ENCODE assay signal across 8 cellular contexts in genomic region chr2:27086090-27086721, GRCh38. TPM values are rescaled to one million over a fixed set of nuclear protein-coding genes. Genes with fewer than 3 reads are reported as not detected.
DNase-seq lines count a peak whose midpoint lies in the region; ATAC-seq, FAIRE-seq and TF ChIP-seq lines count a peak whose summit lies in the region.

No MANE protein-coding gene starts in this region.

- H3K9me3 Mint-ChIP-seq in Calu3 (ENCODE audit: low read depth, unreplicated experiment), result no peaks in the 10 kb centered on the region

- H3K27ac Mint-ChIP-seq in Calu3 (ENCODE audit: unreplicated experiment), result peak overlapping the region; percentile 44

- no peaks in the 10 kb centered on the region for H3K27me3 ChIP-seq in endocrine pancreas (ENCODE audit: control insufficient read depth, insufficient read depth, low read length)

- H3K27me3 Mint-ChIP-seq in Calu3 (ENCODE audit: unreplicated experiment), result no peaks in the 10 kb centered on the region

- no peaks in the 10 kb centered on the region for H3K36me3 ChIP-seq in endocrine pancreas (ENCODE audit: control insufficient read depth, insufficient read depth, low read length)
- no peaks in the 10 kb centered on the region for H3K36me3 ChIP-seq in mesodermal cell (ENCODE audit: control insufficient read depth, insufficient read depth, low read length)

- H3K27ac ChIP-seq in mesodermal cell (ENCODE audit: low read depth, low read length, severe bottlenecking), result peak overlapping the region; percentile 81

- H3K4me3 ChIP-seq in endocrine pancreas (ENCODE audit: control insufficient read depth, insufficient read depth, low read length) (no peak overlapping the region), mesodermal cell (ENCODE audit: extremely low read depth, insufficient read depth, low read length, poor library complexity, severe bottlenecking) (peak overlapping the region; percentile 66)

- H3K4me1 ChIP-seq in endocrine pancreas (ENCODE audit: control insufficient read depth, insufficient read depth, low read length), result no peaks in the 10 kb centered on the region
- H3K4me1 ChIP-seq in mesodermal cell (ENCODE audit: control insufficient read depth, insufficient read depth, low read length, poor library complexity, severe bottlenecking), result peaks cover 11% of the 10 kb centered on the region

- DNase-seq in Calu3 (peak; percentile 98), HTR-8/SVneo (ENCODE audit: insufficient read length, low spot score) (peak; percentile 97), NOMO-1 treated with dmso at 0.1 percent for 144 hours (lab: John Stamatoyannopoulos, UW; ENCODE audit: unreplicated experiment) (peak; percentile 95)
- DNase-seq in activated CD8-positive, alpha-beta memory T cell treated with anti-CD3 and anti-CD28 coated beads, Interleukin-2, amount 50 U/mL, for 1 hour (ENCODE audit: extremely low read depth), result peak; percentile 71
- DNase-seq in stimulated activated CD8-positive, alpha-beta memory T cell treated with anti-CD3 and anti-CD28 coated beads, Interleukin-15, amount 100 ng/mL, for 24 hours (ENCODE audit: low read depth), result peak; percentile 99

- peak overlapping the region; percentile 82 for H3K4me3 Mint-ChIP-seq in Calu3 (ENCODE audit: low read depth, unreplicated experiment)

- BruUV-seq in Calu3 (replicated peaks; lab: Mats Ljungman, UMichigan), result no TSS peak

- CTCF ChIA-PET in Calu3 (lab: Charles Lee), result interaction anchor here (1.0 to 2.7 kb wide), 6 partner anchors 69 to 240 kb away, joined by 3 to 10 read pairs (median 4); partner anchors contain the start of gene CAD

- 0% methylated on average over 45 to 65 of the region's 80 CpGs for WGBS in mesodermal cell (ENCODE audit: insufficient coverage in 2 of 2), 2 experiments

- FAIRE-seq in HTR-8/SVneo (lab: Jason Lieb, UNC), result peak; percentile 94

- H3K36me3 Mint-ChIP-seq in Calu3 (ENCODE audit: insufficient read depth, unreplicated experiment), result peaks cover 25% of the 10 kb centered on the region

- peaks cover 12% of the 10 kb centered on the region for H3K4me1 Mint-ChIP-seq in Calu3 (ENCODE audit: low read depth, unreplicated experiment)

- intact Hi-C loops in Calu3 (cut with micrococcal nuclease; ENCODE audit: unreplicated experiment), result no loop called here

- TF ChIP-seq CTCF in Calu3 (IDR thresholded peaks at IDR 0.05; ENCODE audit: unreplicated experiment), result peak; percentile 93

- ATAC-seq in GM21381 (IDR thresholded peaks at IDR 0.05; ENCODE audit: unreplicated experiment), result peak; percentile 77

- H3K9me3 ChIP-seq in endocrine pancreas (ENCODE audit: control insufficient read depth, low read length) (no peaks in the 10 kb centered on the region), mesodermal cell (ENCODE audit: control insufficient read depth, low read length) (no peaks in the 10 kb centered on the region)

- peak overlapping the region; percentile 58 for H3K9ac ChIP-seq in endocrine pancreas (ENCODE audit: control insufficient read depth, insufficient read depth, low read length)

RNA-seq across cellular contexts. Expression of gene KHK, which starts 0.4 kb away (rescaled TPM):
- 2.0 and 4.2 TPM in 2 replicates for total RNA-seq in Calu3 (2022)
- 1.2 TPM for polyA plus RNA-seq in mesodermal cell (2013, experiment 1 of 2)
- polyA plus RNA-seq in mesodermal cell (2013, experiment 2 of 2), result 1.1 TPM

RNA-seq across cellular contexts. Expression of gene EMILIN1, which starts 7.8 kb away (rescaled TPM):
- 0.12 and 0.19 TPM in 2 replicates for total RNA-seq in Calu3 (2022)
- 35.8 TPM for polyA plus RNA-seq in mesodermal cell (2013, experiment 1 of 2)
- polyA plus RNA-seq in mesodermal cell (2013, experiment 2 of 2), result 26.7 TPM

RNA-seq across cellular contexts. Expression of gene OST4, which starts 14.8 kb away (rescaled TPM):
- total RNA-seq in Calu3 (2022), result 163 and 172 TPM in 2 replicates
- 352 TPM for polyA plus RNA-seq in mesodermal cell (2013, experiment 1 of 2)
- 309 TPM for polyA plus RNA-seq in mesodermal cell (2013, experiment 2 of 2)

RNA-seq across cellular contexts. Expression of gene CGREF1, which starts 32.7 kb away (rescaled TPM):
- total RNA-seq in Calu3 (2022), result 3.7 and 9.3 TPM in 2 replicates
- polyA plus RNA-seq in mesodermal cell (2013, experiment 1 of 2), result 0.26 TPM
- 0.20 TPM for polyA plus RNA-seq in mesodermal cell (2013, experiment 2 of 2)

RNA-seq across cellular contexts. Expression of gene AGBL5, which starts 34.7 kb away (rescaled TPM):
- total RNA-seq in Calu3 (2022), result 20.2 and 25.2 TPM in 2 replicates
- polyA plus RNA-seq in mesodermal cell (2013, experiment 1 of 2), result 60.1 TPM
- polyA plus RNA-seq in mesodermal cell (2013, experiment 2 of 2), result 55.2 TPM
